21 cellular contexts compared by ENCODE assay signal in the genomic region with DNA sequence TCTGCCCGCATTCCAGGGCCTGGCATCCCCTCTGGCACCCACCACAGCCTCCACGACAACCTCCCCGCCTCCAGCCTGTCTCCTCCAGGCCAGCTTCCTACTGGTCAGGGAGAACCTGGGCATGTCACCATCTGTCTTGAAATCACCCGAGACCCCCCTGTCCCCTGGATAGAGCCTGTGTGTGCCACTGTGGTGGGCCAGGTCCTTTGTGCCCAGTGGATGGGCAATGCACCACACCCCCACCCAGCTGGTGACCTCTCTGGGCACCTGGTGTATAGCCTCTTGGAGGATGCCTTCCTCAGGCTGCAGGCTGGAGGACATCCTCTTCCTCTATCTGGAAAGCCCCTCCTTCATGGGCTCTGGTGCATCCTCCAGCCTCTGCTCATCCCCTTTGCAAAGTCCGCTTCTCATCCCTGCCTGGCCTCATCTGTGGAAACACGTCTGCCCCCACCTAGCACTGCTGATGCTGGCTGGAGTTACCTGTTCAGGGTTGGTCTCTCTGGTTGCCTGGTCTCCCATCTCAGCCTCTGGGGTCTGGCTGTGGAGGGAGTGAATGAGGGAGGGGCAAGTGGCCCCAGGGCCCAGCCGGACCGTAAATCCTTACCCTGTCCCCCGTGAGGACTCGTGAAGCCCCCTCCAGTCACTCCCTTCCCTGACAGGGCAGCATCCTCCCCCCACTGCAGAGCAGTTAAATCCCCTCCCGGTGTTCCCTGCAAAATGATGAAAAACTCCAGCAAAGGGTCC.
"Had no signal": no experiment of that assay in that cellular context is flagged by ENCODE, and none has a peak within 500 bp of the region (broad histone marks: within the 10 kb centered on the region; RNA-seq: fewer than 3 reads in every experiment).

No MANE protein-coding gene starts in this region.

- DNase-seq: activated CD4-positive, alpha-beta memory T cell treated with anti-CD3 and anti-CD28 coated beads for 36 hours; activated CD4-positive, alpha-beta T cell treated with anti-CD3 and anti-CD28 coated beads for 4 hours; activated CD4-positive, CD25-positive, alpha-beta regulatory T cell; activated naive CD4-positive, alpha-beta T cell treated with Interleukin-2 at 50 U/mL for 16 hours; activated naive CD8-positive, alpha-beta T cell treated with anti-CD3 and anti-CD28 coated beads, Interleukin-2, amount 10 ng/mL, durations not matched to agents 7 days and 5 days; activated T-cell treated with anti-CD3 and anti-CD28 coated beads, Interleukin-2, amount 50 U/mL, for 24 hours; amniotic stem cell; cerebellar nuclear complex; cortex of kidney; heart left ventricle; naive thymus-derived CD4-positive, alpha-beta T cell; occipital lobe; retina; stimulated activated CD4-positive, alpha-beta T cell treated with anti-CD3 and anti-CD28 coated beads, Interleukin-2, amount 100 ng/mL, for 24 hours; SW 1271; T-helper 17 cell had no signal

- H3K4me1 Mint-ChIP-seq: activated naive CD8-positive, alpha-beta T cell treated with anti-CD3 and anti-CD28 coated beads, Interleukin-2, amount 10 ng/mL, durations not matched to agents 7 days and 5 days; activated T-helper 17 cell treated with anti-CD3 and anti-CD28 coated beads, Interleukin-2, amount 50 U/mL, for 72 hours; naive thymus-derived CD4-positive, alpha-beta T cell; neural crest cell; stimulated activated effector memory CD8-positive, alpha-beta T cell treated with anti-CD3 and anti-CD28 coated beads, Interleukin-12 subunit alpha, Interleukin-12 subunit beta, amount 100 ng/mL, for 72 hours; T-helper 17 cell had no signal

- ATAC-seq: activated T-helper 17 cell treated with anti-CD3 and anti-CD28 coated beads, Interleukin-2, amount 50 U/mL, for 72 hours; heart left ventricle; naive thymus-derived CD4-positive, alpha-beta T cell; stimulated activated effector memory CD8-positive, alpha-beta T cell treated with anti-CD3 and anti-CD28 coated beads, Interleukin-12 subunit alpha, Interleukin-12 subunit beta, amount 100 ng/mL, for 72 hours; T-helper 17 cell had no signal

- H3K36me3 ChIP-seq: heart left ventricle had no signal

- H3K27ac Mint-ChIP-seq: activated CD4-positive, alpha-beta memory T cell treated with anti-CD3 and anti-CD28 coated beads for 36 hours; activated naive CD8-positive, alpha-beta T cell treated with anti-CD3 and anti-CD28 coated beads, Interleukin-2, amount 10 ng/mL, durations not matched to agents 7 days and 5 days; activated T-cell treated with anti-CD3 and anti-CD28 coated beads, Interleukin-2, amount 50 U/mL, for 24 hours; activated T-helper 17 cell treated with anti-CD3 and anti-CD28 coated beads, Interleukin-2, amount 50 U/mL, for 72 hours; naive thymus-derived CD4-positive, alpha-beta T cell; stimulated activated effector memory CD8-positive, alpha-beta T cell treated with anti-CD3 and anti-CD28 coated beads, Interleukin-12 subunit alpha, Interleukin-12 subunit beta, amount 100 ng/mL, for 72 hours; T-helper 17 cell had no signal

- H3K27ac ChIP-seq: heart left ventricle, SK-N-MC had no signal

- H3K4me3 ChIP-seq: heart left ventricle, lung, SK-N-MC had no signal

- H3K4me3 Mint-ChIP-seq: activated CD4-positive, alpha-beta memory T cell treated with anti-CD3 and anti-CD28 coated beads for 36 hours; activated naive CD8-positive, alpha-beta T cell treated with anti-CD3 and anti-CD28 coated beads, Interleukin-2, amount 10 ng/mL, durations not matched to agents 7 days and 5 days; activated T-cell treated with anti-CD3 and anti-CD28 coated beads, Interleukin-2, amount 50 U/mL, for 24 hours; activated T-helper 17 cell treated with anti-CD3 and anti-CD28 coated beads, Interleukin-2, amount 50 U/mL, for 72 hours; neural crest cell; stimulated activated effector memory CD8-positive, alpha-beta T cell treated with anti-CD3 and anti-CD28 coated beads, Interleukin-12 subunit alpha, Interleukin-12 subunit beta, amount 100 ng/mL, for 72 hours; T-helper 17 cell had no signal

- H3K9me3 Mint-ChIP-seq: activated CD4-positive, alpha-beta memory T cell treated with anti-CD3 and anti-CD28 coated beads for 36 hours; activated naive CD8-positive, alpha-beta T cell treated with anti-CD3 and anti-CD28 coated beads, Interleukin-2, amount 10 ng/mL, durations not matched to agents 7 days and 5 days; activated T-cell treated with anti-CD3 and anti-CD28 coated beads, Interleukin-2, amount 50 U/mL, for 24 hours; stimulated activated effector memory CD8-positive, alpha-beta T cell treated with anti-CD3 and anti-CD28 coated beads, Interleukin-12 subunit alpha, Interleukin-12 subunit beta, amount 100 ng/mL, for 72 hours had no signal
